7 cellular contexts compared by ENCODE assay signal in the genomic region with DNA sequence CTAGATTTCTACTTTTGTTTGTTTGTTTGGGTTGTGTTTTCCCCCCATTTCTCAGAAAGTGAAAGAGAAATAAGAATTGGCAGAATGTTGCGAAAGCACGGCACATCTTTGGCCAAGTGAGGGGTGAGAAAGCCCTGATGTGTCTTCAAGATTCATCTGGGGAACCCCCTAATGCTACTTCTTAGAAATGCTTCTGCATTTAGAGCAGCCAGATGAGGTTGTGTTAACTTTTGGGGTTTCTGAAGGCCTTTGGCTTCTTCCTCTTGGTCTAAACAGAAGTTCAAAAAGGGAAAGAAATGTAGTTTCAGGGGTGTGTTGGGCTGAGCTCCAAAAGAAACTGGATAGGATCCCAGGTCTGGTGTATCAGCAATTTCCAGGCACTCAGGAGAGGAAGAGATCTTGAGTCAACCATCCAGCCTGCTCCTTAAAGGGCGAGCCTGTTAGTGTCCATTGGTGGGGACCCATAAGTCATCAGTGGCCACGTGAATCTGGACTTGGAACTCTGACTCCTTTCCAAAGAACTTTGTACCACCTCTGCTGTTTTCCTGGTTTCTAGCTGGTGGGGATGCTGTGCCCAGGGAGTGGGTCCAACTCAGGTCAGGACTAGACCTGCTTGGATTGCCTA. TPM values are rescaled to one million over a fixed set of nuclear protein-coding genes. Genes with fewer than 3 reads are reported as not detected.
DNase-seq lines count a peak whose midpoint lies in the region; ATAC-seq and TF ChIP-seq lines count a peak whose summit lies in the region.

No MANE protein-coding gene starts in this region.

- H3K27ac ChIP-seq in SJSA1 (peak overlapping the region; percentile 66), lower lobe of right lung (peak overlapping the region; percentile 78), thyroid gland (peak overlapping the region; percentile 24 to 61 (median 60))

- ATAC-seq in GM18907 (IDR thresholded peaks at IDR 0.05; ENCODE audit: unreplicated experiment), result peak; percentile 62
- peak; percentile 42 for ATAC-seq in HG02970 (IDR thresholded peaks at IDR 0.05; ENCODE audit: low FRiP score, unreplicated experiment)
- ATAC-seq in lower lobe of right lung, result peak; percentile 74 to 75

- H3K9me3 ChIP-seq in SJSA1 (replicated peaks) (no peaks in the 10 kb centered on the region), lower lobe of right lung (no peaks in the 10 kb centered on the region), thyroid gland (no peaks in the 10 kb centered on the region)

- TF ChIP-seq CTCF in astrocyte of the spinal cord (IDR thresholded peaks at IDR 0.05; ENCODE audit: low read depth, low read length), result no peak
- TF ChIP-seq CTCF in lower lobe of right lung (IDR thresholded peaks at IDR 0.05), result no peak
- no peak for TF ChIP-seq CTCF in thyroid gland (IDR thresholded peaks at IDR 0.05)

- H3K27me3 ChIP-seq in SJSA1 (replicated peaks), result no peaks in the 10 kb centered on the region
- peaks cover 5% of the 10 kb centered on the region for H3K27me3 ChIP-seq in lower lobe of right lung (ENCODE audit: low read depth)
- no peaks in the 10 kb centered on the region for H3K27me3 ChIP-seq in thyroid gland

- intact Hi-C loops in lower lobe of right lung (cut with DNase I), result no loop called here
- intact Hi-C loops in thyroid gland (cut with DNase I), result no loop called here

- WGBS in thyroid gland, 2 donors, result 13 to 51% methylated on average over 4 of the region's 4 CpGs

- H3K4me1 ChIP-seq in SJSA1 (replicated peaks) (peaks cover 55% of the 10 kb centered on the region), lower lobe of right lung (peaks cover 88% of the 10 kb centered on the region), thyroid gland (peaks cover 29 to 60% of the 10 kb centered on the region in 2 donors)

- DNase-seq in SJSA1 (ENCODE audit: low read depth in 1 of 2, low spot score in 2 of 2) (peak; percentile 63 to 87), astrocyte of the spinal cord (ENCODE audit: low read depth, low spot score) (peak; percentile 84), lower lobe of right lung (peak; percentile 54), thyroid gland (peak; percentile 30 to 32), kidney glomerular epithelial cell (lab: John Stamatoyannopoulos, UW) (no peak)

- TF ChIP-seq POLR2A in thyroid gland (IDR thresholded peaks at IDR 0.05), result no peak

- H3K36me3 ChIP-seq in SJSA1 (peaks cover 63% of the 10 kb centered on the region), lower lobe of right lung (peaks cover 22% of the 10 kb centered on the region), thyroid gland (peaks cover 6 to 9% of the 10 kb centered on the region in 2 donors)

- H3K4me3 ChIP-seq in SJSA1 (0 out of 2 replicates have a peak overlapping the region, but pooled peaks have one; percentile 1), astrocyte of the spinal cord (ENCODE audit: low read depth, low read length) (no peak overlapping the region), lower lobe of right lung (no peak overlapping the region), thyroid gland (replicated peaks in 1 of 3) (no peak overlapping the region)

- in situ Hi-C loops in astrocyte of the spinal cord (cut with HindIII; ENCODE audit: low sequenced_read_pairs), result no loop called here

RNA-seq across cellular contexts. Expression of gene DUSP5, which starts 6.5 kb away (rescaled TPM):
- total RNA-seq in SJSA1 (2014; rRNA removed; shearing (Covaris generic)), result 12.9 and 18.9 TPM in 2 replicates
- total RNA-seq in lower lobe of right lung, result 8.9 TPM
- 10 to 100 TPM in 1 of 4 donors, 1 to 10 TPM in 3; 2.1 to 14.2 (median 7.1) TPM for total RNA-seq in thyroid gland
